Comparison of ENCODE assay signal across 1 cellular context in genomic region chr10:118827466-118828155, GRCh38.
TF ChIP-seq lines count a peak whose summit lies in the region.

No MANE protein-coding gene starts in this region.

TF ChIP-seq in WTC11, 78 proteins besides CTCF, POLR2A, EP300 and RAD21 (continued from another document):
- TF ChIP-seq, protein P1, sequence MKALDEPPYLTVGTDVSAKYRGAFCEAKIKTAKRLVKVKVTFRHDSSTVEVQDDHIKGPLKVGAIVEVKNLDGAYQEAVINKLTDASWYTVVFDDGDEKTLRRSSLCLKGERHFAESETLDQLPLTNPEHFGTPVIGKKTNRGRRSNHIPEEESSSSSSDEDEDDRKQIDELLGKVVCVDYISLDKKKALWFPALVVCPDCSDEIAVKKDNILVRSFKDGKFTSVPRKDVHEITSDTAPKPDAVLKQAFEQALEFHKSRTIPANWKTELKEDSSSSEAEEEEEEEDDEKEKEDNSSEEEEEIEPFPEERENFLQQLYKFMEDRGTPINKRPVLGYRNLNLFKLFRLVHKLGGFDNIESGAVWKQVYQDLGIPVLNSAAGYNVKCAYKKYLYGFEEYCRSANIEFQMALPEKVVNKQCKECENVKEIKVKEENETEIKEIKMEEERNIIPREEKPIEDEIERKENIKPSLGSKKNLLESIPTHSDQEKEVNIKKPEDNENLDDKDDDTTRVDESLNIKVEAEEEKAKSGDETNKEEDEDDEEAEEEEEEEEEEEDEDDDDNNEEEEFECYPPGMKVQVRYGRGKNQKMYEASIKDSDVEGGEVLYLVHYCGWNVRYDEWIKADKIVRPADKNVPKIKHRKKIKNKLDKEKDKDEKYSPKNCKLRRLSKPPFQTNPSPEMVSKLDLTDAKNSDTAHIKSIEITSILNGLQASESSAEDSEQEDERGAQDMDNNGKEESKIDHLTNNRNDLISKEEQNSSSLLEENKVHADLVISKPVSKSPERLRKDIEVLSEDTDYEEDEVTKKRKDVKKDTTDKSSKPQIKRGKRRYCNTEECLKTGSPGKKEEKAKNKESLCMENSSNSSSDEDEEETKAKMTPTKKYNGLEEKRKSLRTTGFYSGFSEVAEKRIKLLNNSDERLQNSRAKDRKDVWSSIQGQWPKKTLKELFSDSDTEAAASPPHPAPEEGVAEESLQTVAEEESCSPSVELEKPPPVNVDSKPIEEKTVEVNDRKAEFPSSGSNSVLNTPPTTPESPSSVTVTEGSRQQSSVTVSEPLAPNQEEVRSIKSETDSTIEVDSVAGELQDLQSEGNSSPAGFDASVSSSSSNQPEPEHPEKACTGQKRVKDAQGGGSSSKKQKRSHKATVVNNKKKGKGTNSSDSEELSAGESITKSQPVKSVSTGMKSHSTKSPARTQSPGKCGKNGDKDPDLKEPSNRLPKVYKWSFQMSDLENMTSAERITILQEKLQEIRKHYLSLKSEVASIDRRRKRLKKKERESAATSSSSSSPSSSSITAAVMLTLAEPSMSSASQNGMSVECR (CRISPR knock-in tag; IDR thresholded peaks at IDR 0.05; ENCODE audit: borderline replicate concordance), result no peak
- no peak for TF ChIP-seq ZNF263 (CRISPR knock-in tag; IDR thresholded peaks at IDR 0.05; ENCODE audit: low read depth)
- no peak for TF ChIP-seq SP1 (CRISPR knock-in tag; conservative IDR thresholded peaks at IDR 0.05)
- TF ChIP-seq SOX15 (CRISPR knock-in tag; IDR thresholded peaks at IDR 0.05), result no peak
- no peak for TF ChIP-seq ZNF219 (CRISPR knock-in tag; IDR thresholded peaks at IDR 0.05; ENCODE audit: borderline replicate concordance)
- no peak for TF ChIP-seq PRRX2 (CRISPR knock-in tag; IDR thresholded peaks at IDR 0.05)
- no peak for TF ChIP-seq SMAD3 (CRISPR knock-in tag; IDR thresholded peaks at IDR 0.05; ENCODE audit: borderline replicate concordance)
